In genomic region chr16:15639061-15639568, GRCh38 we compare ENCODE assay signal across 12 cellular contexts. TPM values are rescaled to one million over a fixed set of nuclear protein-coding genes. Genes with fewer than 3 reads are reported as not detected.
DNase-seq lines count a peak whose midpoint lies in the region; ATAC-seq and TF ChIP-seq lines count a peak whose summit lies in the region.
"Had no signal": no experiment of that assay in that cellular context is flagged by ENCODE, and none has a peak within 500 bp of the region (broad histone marks: within the 10 kb centered on the region; RNA-seq: fewer than 3 reads in every experiment).

No MANE protein-coding gene starts in this region.

- H3K27me3 ChIP-seq in BLaER1 treated with 17β-estradiol and CSF1 and Interleukin-3, amounts not matched to agents 10 nM and 100 nM = no peaks in the 10 kb centered on the region
- H3K27me3 ChIP-seq in uterus = no peaks in the 10 kb centered on the region
- H3K27me3 ChIP-seq: gastroesophageal sphincter had no signal

- H3K9me3 ChIP-seq in BLaER1 treated with 17β-estradiol and CSF1 and Interleukin-3, amounts not matched to agents 10 nM and 100 nM (replicated peaks in 1 of 11) = peaks cover 0 to 14% (median 9%) of the 10 kb centered on the region in 11 experiments; a peak in 10 of 22 replicates
- no peaks in the 10 kb centered on the region for H3K9me3 ChIP-seq in uterus
- H3K9me3 ChIP-seq: gastroesophageal sphincter had no signal

- peaks cover 0 to 4% (median 0%) of the 10 kb centered on the region in 11 experiments; a peak in 1 of 22 replicates for H4K20me1 ChIP-seq in BLaER1 treated with 17β-estradiol and CSF1 and Interleukin-3, amounts not matched to agents 10 nM and 100 nM

- no peak for DNase-seq in activated CD8-positive, alpha-beta T cell treated with anti-CD3 and anti-CD28 coated beads, Interleukin-2, amount 10 ng/mL, durations not matched to agents 7 days and 5 days
- DNase-seq in foreskin melanocyte (peak; percentile 86), NCI-H510A treated with DMSO at 0.1 percent for 48 hours (lab: John Stamatoyannopoulos, UW) (no peak), SHP77 treated with DMSO at 0.1 percent for 48 hours (lab: John Stamatoyannopoulos, UW) (no peak), uterus (no peak)
- DNase-seq: effector CD8-positive, alpha-beta T cell; NCI-H510A had no signal

- POLR2A ChIA-PET in activated CD8-positive, alpha-beta T cell treated with anti-CD3 and anti-CD28 coated beads, Interleukin-2, amount 10 ng/mL, durations not matched to agents 7 days and 5 days (lab: Charles Lee) = interaction anchor here (0.9 kb wide), 1 partner anchor 43 kb away, joined by 3 read pairs; no protein-coding TSS in a partner anchor

- no peak for TF ChIP-seq POLR2A in uterus (IDR thresholded peaks at IDR 0.05)

- peaks cover 59% of the 10 kb centered on the region for H3K36me3 Mint-ChIP-seq in activated CD8-positive, alpha-beta T cell treated with anti-CD3 and anti-CD28 coated beads, Interleukin-2, amount 10 ng/mL, durations not matched to agents 7 days and 5 days (ENCODE audit: low read depth)

- H3K4me2 ChIP-seq in BLaER1 treated with 17β-estradiol and CSF1 and Interleukin-3, amounts not matched to agents 10 nM and 100 nM = peak overlapping the region; percentile 87 to 99 (median 95)

- ATAC-seq in HG03378 (IDR thresholded peaks at IDR 0.05; ENCODE audit: unreplicated experiment) = peak; percentile 20
- ATAC-seq in activated CD8-positive, alpha-beta T cell treated with anti-CD3 and anti-CD28 coated beads, Interleukin-2, amount 10 ng/mL, durations not matched to agents 7 days and 5 days = no peak
- no peak for ATAC-seq in HG03139 (IDR thresholded peaks at IDR 0.05; ENCODE audit: unreplicated experiment)
- ATAC-seq: gastroesophageal sphincter, Right ventricle myocardium inferior had no signal

- H3K36me3 ChIP-seq in BLaER1 treated with 17β-estradiol and CSF1 and Interleukin-3, amounts not matched to agents 10 nM and 100 nM = peaks cover 43 to 56% (median 48%) of the 10 kb centered on the region in 11 experiments
- H3K36me3 ChIP-seq in uterus = no peaks in the 10 kb centered on the region

- H3K4me3 ChIP-seq in BLaER1 treated with 17β-estradiol and CSF1 and Interleukin-3, amounts not matched to agents 10 nM and 100 nM = peak overlapping the region in 8 of 10 experiments; percentile 13 to 76 (median 40); a peak in 11 of 20 replicates
- no peak overlapping the region for H3K4me3 ChIP-seq in uterus
- H3K4me3 ChIP-seq: gastroesophageal sphincter had no signal

- intact Hi-C loops in uterus (cut with DNase I; ENCODE audit: low total_unique reads) = no loop called here

- CTCF ChIA-PET in activated CD8-positive, alpha-beta T cell treated with anti-CD3 and anti-CD28 coated beads, Interleukin-2, amount 10 ng/mL, durations not matched to agents 7 days and 5 days (lab: Charles Lee) = no interaction called here

- no peaks in the 10 kb centered on the region for H3K9me3 Mint-ChIP-seq in activated CD8-positive, alpha-beta T cell treated with anti-CD3 and anti-CD28 coated beads, Interleukin-2, amount 10 ng/mL, durations not matched to agents 7 days and 5 days (ENCODE audit: insufficient read depth)

- peaks cover 72% of the 10 kb centered on the region for H3K4me1 Mint-ChIP-seq in activated CD8-positive, alpha-beta T cell treated with anti-CD3 and anti-CD28 coated beads, Interleukin-2, amount 10 ng/mL, durations not matched to agents 7 days and 5 days (ENCODE audit: low read depth)

- peak overlapping the region; percentile 52 to 100 (median 98); a peak in 21 of 22 replicates for H3K27ac ChIP-seq in BLaER1 treated with 17β-estradiol and CSF1 and Interleukin-3, amounts not matched to agents 10 nM and 100 nM
- H3K27ac ChIP-seq in uterus = no peak overlapping the region
- H3K27ac ChIP-seq: gastroesophageal sphincter had no signal

- no peak for TF ChIP-seq CTCF in uterus (IDR thresholded peaks at IDR 0.05)

- peak overlapping the region; percentile 61 for H3K4me3 Mint-ChIP-seq in activated CD8-positive, alpha-beta T cell treated with anti-CD3 and anti-CD28 coated beads, Interleukin-2, amount 10 ng/mL, durations not matched to agents 7 days and 5 days

- peak overlapping the region; percentile 90 for H3K27ac Mint-ChIP-seq in activated CD8-positive, alpha-beta T cell treated with anti-CD3 and anti-CD28 coated beads, Interleukin-2, amount 10 ng/mL, durations not matched to agents 7 days and 5 days

- H3K9ac ChIP-seq in BLaER1 treated with 17β-estradiol and CSF1 and Interleukin-3, amounts not matched to agents 10 nM and 100 nM = peak overlapping the region; percentile 67 to 99 (median 96)

- H3K27me3 Mint-ChIP-seq in activated CD8-positive, alpha-beta T cell treated with anti-CD3 and anti-CD28 coated beads, Interleukin-2, amount 10 ng/mL, durations not matched to agents 7 days and 5 days (ENCODE audit: low read depth) = no peaks in the 10 kb centered on the region

- H3K4me1 ChIP-seq in BLaER1 treated with 17β-estradiol and CSF1 and Interleukin-3, amounts not matched to agents 10 nM and 100 nM = peaks cover 62 to 84% (median 81%) of the 10 kb centered on the region in 10 experiments
- H3K4me1 ChIP-seq in uterus = peaks cover 0 to 7% of the 10 kb centered on the region in 2 donors

RNA-seq across cellular contexts. Expression of gene MARF1, which starts 3.8 kb away (rescaled TPM):
- total RNA-seq in activated CD8-positive, alpha-beta T cell treated with anti-CD3 and anti-CD28 coated beads, Interleukin-2, amount 10 ng/mL, durations not matched to agents 7 days and 5 days = 10 to 100 TPM; 62.7 to 64.5 TPM
- total RNA-seq in uterus = 10 to 100 TPM; 21.0 to 91.9 (median 42.2) TPM

RNA-seq across cellular contexts. Expression of gene NDE1, which starts 10.9 kb away (rescaled TPM):
- total RNA-seq in activated CD8-positive, alpha-beta T cell treated with anti-CD3 and anti-CD28 coated beads, Interleukin-2, amount 10 ng/mL, durations not matched to agents 7 days and 5 days = 100 to 1,000 TPM; 140 to 141 TPM
- total RNA-seq in uterus = 10 to 100 TPM; 23.8 to 53.4 (median 39.2) TPM

Comparison
In these comparisons a context has a peak if more than half of its experiments do, and no peak if none do; other contexts are left out.
1. H3K27ac ChIP-seq: peak in BLaER1 treated with 17β-estradiol and CSF1 and Interleukin-3, amounts not matched to agents 10 nM and 100 nM (11 of 11); none in uterus (0 of 2).
2. H3K4me3 ChIP-seq: peak in BLaER1 treated with 17β-estradiol and CSF1 and Interleukin-3, amounts not matched to agents 10 nM and 100 nM (8 of 10); none in uterus (0 of 2).